17 cellular contexts compared by ENCODE assay signal in the genomic region with DNA sequence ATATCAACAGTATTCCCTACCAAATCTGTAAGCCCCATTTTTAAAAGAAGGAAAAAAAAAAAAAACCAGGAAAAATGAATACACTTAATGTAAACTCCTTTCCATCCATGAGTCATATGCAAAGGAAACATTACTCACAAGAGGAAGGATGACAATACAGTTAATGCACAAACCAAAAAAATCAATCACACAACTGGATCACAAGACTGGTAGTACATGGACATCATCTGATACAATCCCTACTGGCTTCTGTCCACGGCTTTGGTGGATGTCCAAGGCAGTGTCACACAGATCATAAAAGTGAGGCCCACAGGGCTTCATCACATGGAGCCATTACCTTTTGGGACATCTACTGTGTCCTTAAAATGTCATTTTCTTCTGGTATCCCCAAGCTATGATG. TPM values are rescaled to one million over a fixed set of nuclear protein-coding genes. Genes with fewer than 3 reads are reported as not detected.
DNase-seq lines count a peak whose midpoint lies in the region; ATAC-seq and TF ChIP-seq lines count a peak whose summit lies in the region.
"Had no signal": no experiment of that assay in that cellular context is flagged by ENCODE, and none has a peak within 500 bp of the region (broad histone marks: within the 10 kb centered on the region; RNA-seq: fewer than 3 reads in every experiment).

No MANE protein-coding gene starts in this region.

- H3K4me1 Mint-ChIP-seq in natural killer cell treated with Interleukin-12 subunit alpha and Interleukin-12 subunit beta and Interleukin-15 and Interleukin-18, amount 100 ng/mL, for 72 hours (ENCODE audit: low read depth in 2 of 2): peaks cover 13 to 34% of the 10 kb centered on the region in 2 donors

- H3K4me3 Mint-ChIP-seq in natural killer cell treated with Interleukin-12 subunit alpha and Interleukin-12 subunit beta and Interleukin-15 and Interleukin-18, amount 100 ng/mL, for 72 hours: no peak overlapping the region
- H3K4me3 Mint-ChIP-seq: H9; T-helper 2 cell treated with Interferon-gamma antibody and Interleukin-4, amounts not matched to agents 5 μg/mL and 100 μg/mL, for 36 hours had no signal

- ATAC-seq in left lobe of liver (peak; percentile 69), HG03097 (IDR thresholded peaks at IDR 0.05; ENCODE audit: low FRiP score, unreplicated experiment) (no peak), GM19455 (IDR thresholded peaks at IDR 0.05; ENCODE audit: unreplicated experiment) (no peak)
- ATAC-seq in natural killer cell treated with Interleukin-12 subunit alpha and Interleukin-12 subunit beta and Interleukin-15 and Interleukin-18, amount 100 ng/mL, for 72 hours: no peak

- no peak overlapping the region for H3K27ac Mint-ChIP-seq in natural killer cell treated with Interleukin-12 subunit alpha and Interleukin-12 subunit beta and Interleukin-15 and Interleukin-18, amount 100 ng/mL, for 72 hours
- H3K27ac Mint-ChIP-seq: H9; T-helper 2 cell treated with Interferon-gamma antibody and Interleukin-4, amounts not matched to agents 5 μg/mL and 100 μg/mL, for 36 hours had no signal

- no peak overlapping the region for H3K4me3 ChIP-seq in cardiac fibroblast (replicated peaks in 1 of 2; ENCODE audit: low read depth in 2 of 2, low read length in 2 of 2)
- H3K4me3 ChIP-seq in thyroid gland (replicated peaks in 1 of 3): no peak overlapping the region
- H3K4me3 ChIP-seq: BLaER1 treated with 17β-estradiol and CSF1 and Interleukin-3, amounts not matched to agents 10 nM and 100 nM had no signal

- H3K27me3 ChIP-seq in thyroid gland: no peaks in the 10 kb centered on the region
- H3K27me3 ChIP-seq: BLaER1 treated with 17β-estradiol and CSF1 and Interleukin-3, amounts not matched to agents 10 nM and 100 nM had no signal

- H3K27ac ChIP-seq in thyroid gland: no peak overlapping the region

- no peaks in the 10 kb centered on the region for H3K27me3 Mint-ChIP-seq in natural killer cell treated with Interleukin-12 subunit alpha and Interleukin-12 subunit beta and Interleukin-15 and Interleukin-18, amount 100 ng/mL, for 72 hours

- no peaks in the 10 kb centered on the region for H3K9me3 ChIP-seq in thyroid gland

- H3K36me3 Mint-ChIP-seq in natural killer cell treated with Interleukin-12 subunit alpha and Interleukin-12 subunit beta and Interleukin-15 and Interleukin-18, amount 100 ng/mL, for 72 hours: peaks cover 31% of the 10 kb centered on the region

- 92 to 100% methylated on average over 1 of the region's 1 CpG for WGBS in thyroid gland, 2 donors

- TF ChIP-seq CTCF in cardiac fibroblast (IDR thresholded peaks at IDR 0.05; ENCODE audit: low read depth, low read length): no peak
- no peak for TF ChIP-seq CTCF in thyroid gland (IDR thresholded peaks at IDR 0.05)

- no peaks in the 10 kb centered on the region for H3K9me3 Mint-ChIP-seq in natural killer cell treated with Interleukin-12 subunit alpha and Interleukin-12 subunit beta and Interleukin-15 and Interleukin-18, amount 100 ng/mL, for 72 hours
- H3K9me3 Mint-ChIP-seq: H9; T-helper 2 cell treated with Interferon-gamma antibody and Interleukin-4, amounts not matched to agents 5 μg/mL and 100 μg/mL, for 36 hours had no signal

- intact Hi-C loops in thyroid gland (cut with DNase I): no loop called here

- H3K4me1 ChIP-seq in thyroid gland: no peaks in the 10 kb centered on the region

- DNase-seq in COLO829 (ENCODE audit: low spot score): peak; percentile 61
- DNase-seq in HT1080 (ENCODE audit: low read depth): peak; percentile 90
- DNase-seq in cardiac fibroblast (ENCODE audit: low read depth in 2 of 2): peak; percentile 35 to 91
- DNase-seq in left lobe of liver (ENCODE audit: low spot score): no peak
- DNase-seq in natural killer cell treated with Interleukin-12 subunit alpha and Interleukin-12 subunit beta and Interleukin-15 and Interleukin-18, amount 100 ng/mL, for 72 hours (ENCODE audit: low spot score): no peak
- no peak for DNase-seq in thyroid gland
- DNase-seq: H9; kidney; NCI-H1417; NCI-H510A treated with DMSO at 0.1 percent for 48 hours; retina; RPMI8226; stimulated activated naive CD4-positive, alpha-beta T cell treated with Interleukin-2 at 50 U/mL for 16 hours had no signal

- TF ChIP-seq POLR2A in thyroid gland (IDR thresholded peaks at IDR 0.05): no peak

- peaks cover 16 to 18% of the 10 kb centered on the region in 2 donors for H3K36me3 ChIP-seq in thyroid gland

RNA-seq across cellular contexts. Expression of gene SUCLG2, which starts 44.0 kb away (rescaled TPM):
- total RNA-seq in HT1080 (2014; rRNA removed; shearing (Covaris generic)): 44.2 and 45.0 TPM in 2 replicates
- 71.1 and 97.7 TPM in 2 replicates for polyA plus RNA-seq in HT1080 (2015; cell fraction: cytosol; rRNA removed)
- polyA plus RNA-seq in HT1080 (2015; cell fraction: nucleus; rRNA removed): 81.0 and 83.0 TPM in 2 replicates
- total RNA-seq in left lobe of liver (157 TPM), thyroid gland (10 to 100 TPM; 64.4 to 70.9 (median 70.7) TPM)
- total RNA-seq in natural killer cell treated with Interleukin-12 subunit alpha and Interleukin-12 subunit beta and Interleukin-15 and Interleukin-18, amount 100 ng/mL, for 72 hours: 10 to 100 TPM; 18.9 to 28.2 TPM

Comparison
In these comparisons a context has a peak if more than half of its experiments do, and no peak if none do; other contexts are left out.
1. DNase-seq: peak in COLO829 (single experiment), HT1080 (single experiment) and cardiac fibroblast (2 of 2); none in left lobe of liver (single experiment), natural killer cell treated with Interleukin-12 subunit alpha and Interleukin-12 subunit beta and Interleukin-15 and Interleukin-18, amount 100 ng/mL, for 72 hours (single experiment) and thyroid gland (0 of 2).